In genomic region chr7:155834486-155835048, GRCh38 we compare ENCODE assay signal across 17 cellular contexts. TPM values are rescaled to one million over a fixed set of nuclear protein-coding genes. Genes with fewer than 3 reads are reported as not detected.
DNase-seq lines count a peak whose midpoint lies in the region; ATAC-seq and TF ChIP-seq lines count a peak whose summit lies in the region.
"Had no signal": no experiment of that assay in that cellular context is flagged by ENCODE, and none has a peak within 500 bp of the region (broad histone marks: within the 10 kb centered on the region; RNA-seq: fewer than 3 reads in every experiment).

No MANE protein-coding gene starts in this region.

- H3K9ac ChIP-seq in MM.1S (ENCODE audit: low read length), result no peak overlapping the region
- H3K9ac ChIP-seq: BLaER1 had no signal

- H3K9me2 ChIP-seq in MM.1S (replicated peaks; ENCODE audit: insufficient read depth, low read length), result no peaks in the 10 kb centered on the region

- intact Hi-C loops in posterior vena cava (cut with DNase I), result no loop called here
- intact Hi-C loops in upper lobe of right lung (cut with DNase I), result no loop called here

- POLR2A ChIA-PET in HEK293T (lab: Yijun Ruan, JAX), result no interaction called here

- H2AFZ ChIP-seq in MM.1S (ENCODE audit: low read length), result no peak overlapping the region
- H2AFZ ChIP-seq: GM23338 had no signal

- H4K20me1 ChIP-seq in MM.1S (ENCODE audit: insufficient read depth, low read length), result no peaks in the 10 kb centered on the region
- H4K20me1 ChIP-seq: BLaER1 had no signal

- H3K79me2 ChIP-seq in MM.1S (ENCODE audit: low read length), result no peaks in the 10 kb centered on the region

- no peak overlapping the region for H3K4me2 ChIP-seq in MM.1S (ENCODE audit: low read depth, low read length)
- H3K4me2 ChIP-seq: BLaER1, GM23338 had no signal

- H3K36me3 ChIP-seq in MM.1S (replicated peaks; ENCODE audit: insufficient read depth, low read length) (no peaks in the 10 kb centered on the region), upper lobe of right lung (no peaks in the 10 kb centered on the region)
- H3K36me3 ChIP-seq: BLaER1 had no signal

- peak; percentile 17 for DNase-seq in activated effector memory CD4-positive, alpha-beta T cell treated with anti-CD3 and anti-CD28 coated beads, Interleukin-2, amount 50 U/mL, for 16 hours
- DNase-seq in activated effector memory CD4-positive, alpha-beta T cell treated with Interleukin-2 at 50 U/mL for 16 hours, result no peak
- DNase-seq in MM.1S (peak; percentile 4), posterior vena cava (ENCODE audit: low spot score) (peak; percentile 73), upper lobe of right lung (peak; percentile 41), HEK293T (ENCODE audit: extremely low spot score) (no peak), EL (no peak)
- DNase-seq: 8988T; CD4-positive, alpha-beta memory T cell; DMS153; DMS79; GF-D8; HCEC 1CT; HFFc6 had no signal

- H3K27me3 ChIP-seq in MM.1S (replicated peaks; ENCODE audit: insufficient read depth, low read length), result peaks cover 95% of the 10 kb centered on the region
- H3K27me3 ChIP-seq in upper lobe of right lung, result no peaks in the 10 kb centered on the region
- H3K27me3 ChIP-seq: BLaER1 had no signal

- H3K27ac ChIP-seq in MM.1S (ENCODE audit: low read length), result no peak overlapping the region
- no peak overlapping the region for H3K27ac ChIP-seq in upper lobe of right lung
- H3K27ac ChIP-seq: BLaER1 had no signal

- CTCF ChIA-PET in HEK293T (lab: Yijun Ruan, JAX), result no interaction called here

- H3K9me3 ChIP-seq in MM.1S (replicated peaks; ENCODE audit: insufficient read depth, low read length) (no peaks in the 10 kb centered on the region), upper lobe of right lung (no peaks in the 10 kb centered on the region)
- H3K9me3 ChIP-seq: BLaER1 had no signal

- no peak for ATAC-seq in upper lobe of right lung
- ATAC-seq: GM23338 had no signal

- H3K4me3 ChIP-seq in MM.1S (ENCODE audit: low read length), result no peak overlapping the region
- H3K4me3 ChIP-seq in upper lobe of right lung, result no peak overlapping the region
- H3K4me3 ChIP-seq: BLaER1, GM23338 had no signal

- H3F3A ChIP-seq in MM.1S (ENCODE audit: insufficient read depth, low read length), result no peaks in the 10 kb centered on the region

- H3K4me1 ChIP-seq in MM.1S (ENCODE audit: low read length) (no peaks in the 10 kb centered on the region), upper lobe of right lung (no peaks in the 10 kb centered on the region)

- no peak for TF ChIP-seq CTCF in MM.1S (IDR thresholded peaks at IDR 0.05; ENCODE audit: low read length)
- TF ChIP-seq CTCF in upper lobe of right lung (IDR thresholded peaks at IDR 0.05), result no peak

TF ChIP-seq in HEK293T, 16 proteins besides CTCF, POLR2A, EP300 and RAD21:
- TF ChIP-seq SUZ12 (IDR thresholded peaks at IDR 0.05) (no peak), NFRKB (IDR thresholded peaks at IDR 0.05) (no peak), PKNOX1 (IDR thresholded peaks at IDR 0.05) (no peak), SP1 (IDR thresholded peaks at IDR 0.05) (no peak), CTBP1 (IDR thresholded peaks at IDR 0.05; ENCODE audit: borderline replicate concordance) (no peak), FOXM1 (IDR thresholded peaks at IDR 0.05; ENCODE audit: borderline replicate concordance) (no peak), FOXA1 (IDR thresholded peaks at IDR 0.05) (no peak), TARDBP (IDR thresholded peaks at IDR 0.05) (no peak), HDGF (IDR thresholded peaks at IDR 0.05; ENCODE audit: borderline replicate concordance) (no peak), ZNF384 (IDR thresholded peaks at IDR 0.05) (no peak), LEF1 (IDR thresholded peaks at IDR 0.05; ENCODE audit: borderline replicate concordance) (no peak), L3MBTL2 (conservative IDR thresholded peaks at IDR 0.05) (no peak), ELF4 (IDR thresholded peaks at IDR 0.05) (no peak), FOXK2 (IDR thresholded peaks at IDR 0.05) (no peak)

RNA-seq across cellular contexts. Expression of gene SHH, which starts 22.3 kb away (rescaled TPM):
- not detected for total RNA-seq in posterior vena cava
- total RNA-seq in upper lobe of right lung, result 10.1 TPM
- total RNA-seq: A673; CD4-positive, alpha-beta memory T cell; GM23338; HFFc6 had no signal

Comparison
In these comparisons a context has a peak if more than half of its experiments do, and no peak if none do; other contexts are left out.
1. DNase-seq: peak in activated effector memory CD4-positive, alpha-beta T cell treated with anti-CD3 and anti-CD28 coated beads, Interleukin-2, amount 50 U/mL, for 16 hours (single experiment), MM.1S (single experiment), posterior vena cava (single experiment) and upper lobe of right lung (single experiment); none in activated effector memory CD4-positive, alpha-beta T cell treated with Interleukin-2 at 50 U/mL for 16 hours (single experiment), HEK293T (single experiment) and EL (single experiment).
2. RNA of gene SHH, which starts 22.3 kb away (total RNA-seq): 10.1 TPM in upper lobe of right lung (single experiment); not detected in posterior vena cava; every median in the first group is over 10 times any median in the second.